33 cellular contexts compared by ENCODE assay signal in genomic region chr9:104778802-104779201, GRCh38.
"Had no signal": no experiment of that assay in that cellular context is flagged by ENCODE, and none has a peak within 500 bp of the region (broad histone marks: within the 10 kb centered on the region; RNA-seq: fewer than 3 reads in every experiment).

No MANE protein-coding gene starts in this region.

- H3K27me3 ChIP-seq: brain microvascular endothelial cell had no signal

- H3K4me3 Mint-ChIP-seq: activated CD4-positive, alpha-beta T cell treated with anti-CD3 and anti-CD28 coated beads, Interleukin-2, amount 10 ng/mL, durations not matched to agents 7 days and 5 days; activated CD8-positive, alpha-beta T cell treated with anti-CD3 and anti-CD28 coated beads, Interleukin-2, amount 10 ng/mL, durations not matched to agents 7 days and 5 days; activated naive CD4-positive, alpha-beta T cell treated with anti-CD3 and anti-CD28 coated beads for 36 hours; activated naive CD8-positive, alpha-beta T cell; activated naive CD8-positive, alpha-beta T cell treated with anti-CD3 and anti-CD28 coated beads, Interleukin-2, amount 50 U/mL, for 24 hours; activated T-cell treated with anti-CD3 and anti-CD28 coated beads, Interleukin-2, amount 50 U/mL, for 24 hours had no signal

- DNase-seq: activated CD4-positive, alpha-beta T cell treated with anti-CD3 and anti-CD28 coated beads for 1 hour; activated CD4-positive, alpha-beta T cell treated with anti-CD3 and anti-CD28 coated beads, Interleukin-2, amount 10 ng/mL, durations not matched to agents 7 days and 5 days; activated CD4-positive, alpha-beta T cell treated with anti-CD3 and anti-CD28 coated beads, Interleukin-2, amount 50 U/mL, for 48 hours; activated CD4-positive, CD25-positive, alpha-beta regulatory T cell; activated CD8-positive, alpha-beta T cell treated with anti-CD3 and anti-CD28 coated beads, Interleukin-2, amount 10 ng/mL, durations not matched to agents 7 days and 5 days; activated gamma-delta T cell treated with Interleukin-2 at 50 U/mL for 16 hours; activated naive CD4-positive, alpha-beta T cell treated with anti-CD3 and anti-CD28 coated beads for 36 hours; activated naive CD8-positive, alpha-beta T cell treated with anti-CD3 and anti-CD28 coated beads, Interleukin-2, amount 50 U/mL, for 24 hours; activated T-cell treated with anti-CD3 and anti-CD28 coated beads, Interleukin-2, amount 50 U/mL, for 24 hours; amniotic stem cell; aorta; brain microvascular endothelial cell; MM.1S; MV-4-11; NCI-H1092; NCI-H146; NCI-H187 treated with DMSO at 0.1 percent for 48 hours; NCI-H2081 treated with DMSO at 0.1 percent for 48 hours; NCI-H226; NCI-H446 treated with DMSO at 0.1 percent for 48 hours; NCI-H524; NCI-H69; NCI-H82; PC-9; SW 1271; T-helper 1 cell; T-helper 2 cell; T-helper 9 cell had no signal

- H3K27ac ChIP-seq: brain microvascular endothelial cell, KMS-11, PC-9, RWPE1, VCaP had no signal

- H3K27ac Mint-ChIP-seq: activated CD4-positive, alpha-beta T cell treated with anti-CD3 and anti-CD28 coated beads, Interleukin-2, amount 10 ng/mL, durations not matched to agents 7 days and 5 days; activated CD8-positive, alpha-beta T cell treated with anti-CD3 and anti-CD28 coated beads, Interleukin-2, amount 10 ng/mL, durations not matched to agents 7 days and 5 days; activated naive CD4-positive, alpha-beta T cell treated with anti-CD3 and anti-CD28 coated beads for 36 hours; activated naive CD8-positive, alpha-beta T cell; activated naive CD8-positive, alpha-beta T cell treated with anti-CD3 and anti-CD28 coated beads, Interleukin-2, amount 50 U/mL, for 24 hours; activated T-cell treated with anti-CD3 and anti-CD28 coated beads, Interleukin-2, amount 50 U/mL, for 24 hours had no signal

- ATAC-seq: activated CD8-positive, alpha-beta T cell treated with anti-CD3 and anti-CD28 coated beads, Interleukin-2, amount 10 ng/mL, durations not matched to agents 7 days and 5 days; activated naive CD8-positive, alpha-beta T cell treated with anti-CD3 and anti-CD28 coated beads, Interleukin-2, amount 50 U/mL, for 24 hours; Right ventricle myocardium inferior had no signal

- H3K4me3 ChIP-seq: PC-9 had no signal

- H3K4me1 Mint-ChIP-seq: activated CD4-positive, alpha-beta T cell treated with anti-CD3 and anti-CD28 coated beads, Interleukin-2, amount 10 ng/mL, durations not matched to agents 7 days and 5 days had no signal

- H3K27me3 Mint-ChIP-seq: activated CD4-positive, alpha-beta T cell treated with anti-CD3 and anti-CD28 coated beads, Interleukin-2, amount 10 ng/mL, durations not matched to agents 7 days and 5 days; activated naive CD8-positive, alpha-beta T cell; activated naive CD8-positive, alpha-beta T cell treated with anti-CD3 and anti-CD28 coated beads, Interleukin-2, amount 50 U/mL, for 24 hours; activated T-cell treated with anti-CD3 and anti-CD28 coated beads, Interleukin-2, amount 50 U/mL, for 24 hours had no signal

- H3K9ac ChIP-seq: KMS-11 had no signal

- H3K9me3 Mint-ChIP-seq: activated CD4-positive, alpha-beta T cell treated with anti-CD3 and anti-CD28 coated beads, Interleukin-2, amount 10 ng/mL, durations not matched to agents 7 days and 5 days; activated naive CD4-positive, alpha-beta T cell treated with anti-CD3 and anti-CD28 coated beads for 36 hours; activated naive CD8-positive, alpha-beta T cell treated with anti-CD3 and anti-CD28 coated beads, Interleukin-2, amount 50 U/mL, for 24 hours; activated T-cell treated with anti-CD3 and anti-CD28 coated beads, Interleukin-2, amount 50 U/mL, for 24 hours had no signal
